ENCODE assay signal across 22 cellular contexts in genomic region chr7:48429117-48429516, GRCh38.
"Had no signal": no experiment of that assay in that cellular context is flagged by ENCODE, and none has a peak within 500 bp of the region (broad histone marks: within the 10 kb centered on the region; RNA-seq: fewer than 3 reads in every experiment).

No MANE protein-coding gene starts in this region.

- H3K4me3 ChIP-seq: MG63, PC-9, SJCRH30 had no signal

- DNase-seq: KBM-7, MG63, NCI-H1092, NCI-H1105 treated with DMSO at 0.1 percent for 48 hours, NCI-H1417 treated with DMSO at 0.1 percent for 48 hours, NCI-H146, NCI-H1694 treated with DMSO at 0.1 percent for 48 hours, NCI-H1930, NCI-H2081, NCI-H2107, NCI-H2227 treated with DMSO at 0.1 percent for 48 hours, NCI-H446, NCI-H510A, NCI-H524 treated with DMSO at 0.1 percent for 48 hours, NCI-H69, NCI-H774, PC-9, RPMI8226, SJCRH30, T-helper 1 cell had no signal

- H3K4me1 ChIP-seq: SJCRH30 had no signal

- H2AFZ ChIP-seq: PC-9 had no signal

- H3K4me2 ChIP-seq: PC-9 had no signal

- ATAC-seq: SK-N-SH treated with all-trans-retinoic acid at 6 μM for 48 hours had no signal

- H3K27ac ChIP-seq: PC-9, SJCRH30 had no signal

- H3K36me3 ChIP-seq: MG63, SJCRH30 had no signal

- H3K27me3 ChIP-seq: MG63, SJCRH30 had no signal

- FAIRE-seq: RCC 7860 had no signal

- H3K9me3 ChIP-seq: MG63, SJCRH30 had no signal
